In the genomic region with DNA sequence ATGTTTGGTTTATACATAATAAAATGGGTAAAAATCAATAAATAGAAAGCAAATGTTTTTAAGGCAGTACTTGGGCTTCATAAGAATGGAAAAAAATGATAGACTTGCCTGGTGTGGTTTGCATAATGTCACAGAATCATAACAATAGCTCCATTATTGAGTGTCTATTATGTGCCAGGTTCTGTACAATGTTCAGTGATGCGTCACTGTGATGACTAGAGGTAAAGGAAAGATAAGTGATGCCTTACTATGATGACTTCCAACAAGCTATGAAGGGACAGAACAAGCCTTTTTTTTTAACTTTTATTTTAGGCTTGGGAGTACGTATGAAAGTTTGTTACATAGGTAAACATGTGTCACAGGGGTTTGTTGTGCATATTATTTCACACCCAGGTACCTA, we compare ENCODE assay signal across 21 cellular contexts.
"Had no signal": no experiment of that assay in that cellular context is flagged by ENCODE, and none has a peak within 500 bp of the region (broad histone marks: within the 10 kb centered on the region; RNA-seq: fewer than 3 reads in every experiment).

No MANE protein-coding gene starts in this region.

- H3K4me1 ChIP-seq: gastrocnemius medialis, heart right ventricle, spleen, stomach, uterus had no signal

- H3K36me3 ChIP-seq: gastrocnemius medialis, heart right ventricle, neutrophil, spleen, stomach, thoracic aorta, uterus had no signal

- H3K9me3 Mint-ChIP-seq: dendritic cell treated with granulocyte-macrophage colony-stimulating factor and Interleukin-4, amounts not matched to agents 40 ng/mL and 50 ng/mL, for 4 days; naive thymus-derived CD8-positive, alpha-beta T cell; stimulated activated memory B cell treated with anti-CD40 and anti-IgM and Interleukin-4, amounts not matched to agents 10 μg/mL and 1 μg/mL and 100 μg/mL, for 72 hours; type B pancreatic cell had no signal

- H3K4me3 Mint-ChIP-seq: dendritic cell treated with granulocyte-macrophage colony-stimulating factor and Interleukin-4, amounts not matched to agents 40 ng/mL and 50 ng/mL, for 4 days; naive thymus-derived CD8-positive, alpha-beta T cell; stimulated activated memory B cell treated with anti-CD40 and anti-IgM and Interleukin-4, amounts not matched to agents 10 μg/mL and 1 μg/mL and 100 μg/mL, for 72 hours; type B pancreatic cell had no signal

- ATAC-seq: gastrocnemius medialis; heart right ventricle; left lobe of liver; mucosa of descending colon; naive thymus-derived CD8-positive, alpha-beta T cell; sciatic nerve; stimulated activated memory B cell treated with anti-CD40 and anti-IgM and Interleukin-4, amounts not matched to agents 10 μg/mL and 1 μg/mL and 100 μg/mL, for 72 hours had no signal

- H3K9me3 ChIP-seq: gastrocnemius medialis, heart right ventricle, mucosa of descending colon, neutrophil, spleen, stomach, thoracic aorta, uterus had no signal

- H3K4me3 ChIP-seq: gastrocnemius medialis, heart right ventricle, mucosa of descending colon, spleen, stomach, thoracic aorta, uterus had no signal

- H3K4me1 Mint-ChIP-seq: naive thymus-derived CD8-positive, alpha-beta T cell had no signal

- H3K27ac Mint-ChIP-seq: dendritic cell treated with granulocyte-macrophage colony-stimulating factor and Interleukin-4, amounts not matched to agents 40 ng/mL and 50 ng/mL, for 4 days; naive thymus-derived CD8-positive, alpha-beta T cell; stimulated activated memory B cell treated with anti-CD40 and anti-IgM and Interleukin-4, amounts not matched to agents 10 μg/mL and 1 μg/mL and 100 μg/mL, for 72 hours; type B pancreatic cell had no signal

- H3K27me3 ChIP-seq: gastrocnemius medialis, heart right ventricle, neutrophil, stomach, uterus had no signal

- DNase-seq: erythroblast; gastrocnemius medialis; heart right ventricle; hypothalamus; mucosa of descending colon; naive thymus-derived CD8-positive, alpha-beta T cell; posterior cingulate gyrus; spleen; stimulated activated CD4-positive, alpha-beta T cell treated with anti-CD3 and anti-CD28 coated beads, Interleukin-15, amount 100 ng/mL, for 24 hours; stimulated activated CD4-positive, alpha-beta T cell treated with anti-CD3 and anti-CD28 coated beads, Interleukin-1b, Interleukin-23, amount 100 ng/mL, for 48 hours; stimulated activated CD4-positive, alpha-beta T cell treated with anti-CD3 and anti-CD28 coated beads, Interleukin-4, amount 100 ng/mL, for 24 hours; stomach; substantia nigra; uterus had no signal

- H3K27ac ChIP-seq: gastrocnemius medialis, heart right ventricle, neutrophil, spleen, stomach, thoracic aorta, uterus had no signal
